In the genomic region with DNA sequence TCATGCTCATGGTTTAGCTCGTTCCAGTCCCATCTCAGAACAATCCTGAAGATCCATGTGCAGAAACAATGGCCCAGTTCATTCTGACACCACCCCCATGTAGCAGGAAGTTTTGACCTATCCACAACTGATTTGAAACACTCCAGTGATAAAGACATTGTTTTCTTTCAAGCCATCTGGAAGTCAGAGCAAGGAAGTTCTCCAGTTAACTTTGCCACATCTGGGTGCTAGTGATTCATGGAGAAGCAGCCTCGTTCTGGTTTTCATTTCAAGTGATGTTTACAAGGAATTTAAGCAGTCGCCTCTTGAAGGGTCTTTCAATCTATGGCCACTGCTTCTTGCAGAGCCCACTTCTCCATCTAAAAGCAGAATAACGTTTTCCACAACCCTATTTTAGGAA, we compare ENCODE assay signal across 26 cellular contexts. TPM values are rescaled to one million over a fixed set of nuclear protein-coding genes. Genes with fewer than 3 reads are reported as not detected.
DNase-seq lines count a peak whose midpoint lies in the region; TF ChIP-seq lines count a peak whose summit lies in the region.
"Had no signal": no experiment of that assay in that cellular context is flagged by ENCODE, and none has a peak within 500 bp of the region (broad histone marks: within the 10 kb centered on the region; RNA-seq: fewer than 3 reads in every experiment).

No MANE protein-coding gene starts in this region.

- peaks cover 15% of the 10 kb centered on the region for H3F3A ChIP-seq in GM23248 (ENCODE audit: insufficient read depth)

- TF ChIP-seq CTCF in AG10803 (conservative IDR thresholded peaks at IDR 0.05; ENCODE audit: low read length) (no peak), Caco-2 (IDR thresholded peaks at IDR 0.05; ENCODE audit: insufficient read depth in 1 of 2, low read depth in 1 of 2, low read length in 1 of 2, severe bottlenecking in 1 of 2, unreplicated experiment in 1 of 2) (no peak)

- in situ Hi-C loops in GM23248 (cut with MboI) = no loop called here

- peak overlapping the region; percentile 92 for H3K4me2 ChIP-seq in GM23248 (ENCODE audit: unreplicated experiment)
- H3K4me2 ChIP-seq: KMS-11, SK-N-SH had no signal

- no peaks in the 10 kb centered on the region for H3K4me1 Mint-ChIP-seq in Caco-2 (ENCODE audit: low read depth, unreplicated experiment)
- no peaks in the 10 kb centered on the region for H3K4me1 Mint-ChIP-seq in activated naive CD8-positive, alpha-beta T cell treated with anti-CD3 and anti-CD28 coated beads for 36 hours

- H3K36me3 ChIP-seq in GM23248 (ENCODE audit: low read depth) (no peaks in the 10 kb centered on the region), Caco-2 (ENCODE audit: control insufficient read depth, insufficient read depth, low read length) (no peaks in the 10 kb centered on the region)
- H3K36me3 ChIP-seq: BE2C, upper lobe of right lung had no signal

- 0 to 1% methylated on average over 4 of the region's 4 CpGs for WGBS in GM23248 (ENCODE audit: low coverage in 1 of 2, low lambda C conversion rate in 2 of 2, missing lambda C conversion rate in 2 of 2), 2 experiments

- no peak overlapping the region for H3K4me3 Mint-ChIP-seq in Caco-2 (ENCODE audit: unreplicated experiment)
- no peak overlapping the region for H3K4me3 Mint-ChIP-seq in activated naive CD8-positive, alpha-beta T cell treated with anti-CD3 and anti-CD28 coated beads for 36 hours
- H3K4me3 Mint-ChIP-seq: activated T-cell treated with anti-CD3 and anti-CD28 coated beads, Interleukin-2, amount 50 U/mL, for 24 hours; dendritic cell treated with granulocyte-macrophage colony-stimulating factor and Interleukin-4, amounts not matched to agents 40 ng/mL and 50 ng/mL, for 4 days; nephron progenitor cell had no signal

- POLR2A ChIA-PET in Caco-2 (lab: Charles Lee) = no interaction called here

- peak overlapping the region; percentile 83 for H3K9ac ChIP-seq in GM23248
- H3K9ac ChIP-seq: KMS-11, SK-N-SH had no signal

- H3K9me2 ChIP-seq in GM23248 (ENCODE audit: insufficient read depth) = no peaks in the 10 kb centered on the region
- H3K9me2 ChIP-seq: SK-N-SH had no signal

- H3K27ac ChIP-seq in GM23248 = peak overlapping the region; percentile 89
- H3K27ac ChIP-seq: KMS-11, upper lobe of right lung had no signal

- H3K27ac Mint-ChIP-seq in Caco-2 (ENCODE audit: unreplicated experiment) = no peak overlapping the region
- no peak overlapping the region for H3K27ac Mint-ChIP-seq in activated naive CD8-positive, alpha-beta T cell treated with anti-CD3 and anti-CD28 coated beads for 36 hours
- H3K27ac Mint-ChIP-seq: activated T-cell treated with anti-CD3 and anti-CD28 coated beads, Interleukin-2, amount 50 U/mL, for 24 hours; dendritic cell treated with granulocyte-macrophage colony-stimulating factor and Interleukin-4, amounts not matched to agents 40 ng/mL and 50 ng/mL, for 4 days; nephron progenitor cell had no signal

- H3K9me3 ChIP-seq in GM23248 (ENCODE audit: low read depth) (no peaks in the 10 kb centered on the region), Caco-2 (no peaks in the 10 kb centered on the region)
- H3K9me3 ChIP-seq: BE2C, SK-N-SH, upper lobe of right lung had no signal

- DNase-seq in AG10803 (ENCODE audit: low read depth) = peak; percentile 88
- DNase-seq in GM23248 = peak; percentile 90
- peak; percentile 27 for DNase-seq in dedifferentiated amniotic fluid mesenchymal stem cell (ENCODE audit: extremely low spot score)
- DNase-seq in foreskin melanocyte = peak; percentile 11
- DNase-seq in NCI-H2196 (lab: John Stamatoyannopoulos, UW; ENCODE audit: unreplicated experiment) = no peak
- no peak for DNase-seq in Caco-2
- no peak for DNase-seq in NCI-H446 (lab: John Stamatoyannopoulos, UW)
- DNase-seq in activated naive CD8-positive, alpha-beta T cell treated with anti-CD3 and anti-CD28 coated beads for 36 hours = no peak
- DNase-seq: activated CD4-positive, alpha-beta T cell treated with anti-CD3 and anti-CD28 coated beads, Interleukin-2, amount 50 U/mL, for 1 hour; activated CD4-positive, CD25-positive, alpha-beta regulatory T cell; activated gamma-delta T cell; activated T-cell treated with anti-CD3 and anti-CD28 coated beads, Interleukin-2, amount 50 U/mL, for 24 hours; BE2C; central memory CD4-positive, alpha-beta T cell; DMS53; NCI-H1417 treated with DMSO at 0.1 percent for 48 hours; NCI-H2029 treated with DMSO at 0.1 percent for 48 hours; NCI-H526 treated with DMSO at 0.1 percent for 48 hours; nephron progenitor cell; NK-92 treated with Interleukin-12 subunit alpha and Interleukin-12 subunit beta, amount 100 ng/mL, for 24 hours; SK-N-SH; stimulated activated naive CD4-positive, alpha-beta T cell; upper lobe of right lung had no signal

- H3K79me2 ChIP-seq in GM23248 (ENCODE audit: insufficient read depth) = no peaks in the 10 kb centered on the region

- no peaks in the 10 kb centered on the region for H4K20me1 ChIP-seq in GM23248 (ENCODE audit: insufficient read depth)

- H3K9me3 Mint-ChIP-seq in Caco-2 (ENCODE audit: unreplicated experiment) = peaks cover 16% of the 10 kb centered on the region
- H3K9me3 Mint-ChIP-seq in activated naive CD8-positive, alpha-beta T cell treated with anti-CD3 and anti-CD28 coated beads for 36 hours = peaks cover 5% of the 10 kb centered on the region

- no TSS peak for BruUV-seq in Caco-2 (replicated peaks; lab: Mats Ljungman, UMichigan)

- H3K27me3 ChIP-seq in GM23248 (replicated peaks; ENCODE audit: insufficient read depth) (no peaks in the 10 kb centered on the region), Caco-2 (replicated peaks; ENCODE audit: control insufficient read depth, insufficient read depth, low read length) (no peaks in the 10 kb centered on the region)
- H3K27me3 ChIP-seq: BE2C, upper lobe of right lung had no signal

- H3K36me3 Mint-ChIP-seq in Caco-2 (ENCODE audit: insufficient read depth, unreplicated experiment) = no peaks in the 10 kb centered on the region
- H3K36me3 Mint-ChIP-seq in activated naive CD8-positive, alpha-beta T cell treated with anti-CD3 and anti-CD28 coated beads for 36 hours = no peaks in the 10 kb centered on the region

- peak overlapping the region; percentile 83 for H2AFZ ChIP-seq in GM23248

- no peaks in the 10 kb centered on the region for H3K27me3 Mint-ChIP-seq in Caco-2 (ENCODE audit: insufficient read depth, unreplicated experiment)
- peaks cover 10% of the 10 kb centered on the region for H3K27me3 Mint-ChIP-seq in activated naive CD8-positive, alpha-beta T cell treated with anti-CD3 and anti-CD28 coated beads for 36 hours

- H3K4me3 ChIP-seq in AG10803 (ENCODE audit: low read length) = peak overlapping the region; percentile 46
- H3K4me3 ChIP-seq in GM23248 = peak overlapping the region; percentile 70
- H3K4me3 ChIP-seq in Caco-2 (ENCODE audit: low read depth, low read length) = no peak overlapping the region
- H3K4me3 ChIP-seq: upper lobe of right lung had no signal

- intact Hi-C loops in Caco-2 (cut with micrococcal nuclease; ENCODE audit: unreplicated experiment) = no loop called here

- H3K4me1 ChIP-seq in GM23248 (ENCODE audit: insufficient read depth) (peaks cover 12% of the 10 kb centered on the region), Caco-2 (no peaks in the 10 kb centered on the region)
- H3K4me1 ChIP-seq: BE2C, upper lobe of right lung had no signal

- CTCF ChIA-PET in Caco-2 (lab: Charles Lee) = no interaction called here

RNA-seq across cellular contexts. Expression of gene TWIST2, which starts 36.6 kb away (rescaled TPM):
- total RNA-seq in GM23248 (2014; rRNA removed; shearing (Covaris generic)) = 467 and 544 TPM in 2 replicates
- polyA plus RNA-seq in GM23248 (2016; fragmentation: Nextera tagmentation; extraction: Ambion mirVana) = 248 and 253 TPM in 2 replicates
- not detected in 2 replicates for total RNA-seq in Caco-2 (2022)
- not detected for total RNA-seq in activated naive CD8-positive, alpha-beta T cell treated with anti-CD3 and anti-CD28 coated beads for 36 hours
- total RNA-seq: T-helper 1 cell treated with Interleukin-12 subunit alpha and Interleukin-12 subunit beta and Interleukin-4 antibody, amounts not matched to agents 30 ng/mL and 1 ng/mL, for 36 hours had no signal

Comparison
In these comparisons a context has a peak if more than half of its experiments do, and no peak if none do; other contexts are left out.
1. DNase-seq: peak in AG10803 (single experiment), GM23248 (single experiment), dedifferentiated amniotic fluid mesenchymal stem cell (single experiment) and foreskin melanocyte (single experiment); none in NCI-H2196 (single experiment), Caco-2 (0 of 2), NCI-H446 (0 of 2) and activated naive CD8-positive, alpha-beta T cell treated with anti-CD3 and anti-CD28 coated beads for 36 hours (single experiment).
2. RNA of gene TWIST2, which starts 36.6 kb away (total RNA-seq): 467 to 544 TPM in GM23248; not detected in activated naive CD8-positive, alpha-beta T cell treated with anti-CD3 and anti-CD28 coated beads for 36 hours and not detected in Caco-2; every median in the first group is over 100 times any median in the second.